In the genomic region with DNA sequence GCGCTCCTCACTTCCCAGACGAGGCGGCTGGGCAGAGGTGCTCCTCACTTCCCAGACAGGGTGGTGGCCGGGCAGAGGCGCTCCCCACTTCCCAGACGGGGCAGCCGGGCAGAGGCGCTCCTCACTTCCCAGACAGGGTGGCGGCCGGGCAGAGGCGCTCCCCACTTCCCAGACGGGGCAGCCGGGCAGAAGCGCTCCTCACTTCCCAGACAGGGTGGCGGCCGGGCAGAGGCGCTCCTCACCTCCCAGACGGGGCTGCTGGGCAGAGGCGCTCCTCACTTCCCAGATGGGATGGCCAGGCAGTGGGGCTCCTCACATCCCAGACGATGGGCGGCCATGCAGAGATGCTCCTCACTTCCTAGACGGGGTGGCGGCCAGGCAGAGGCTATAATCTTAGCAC, we compare ENCODE assay signal across 7 cellular contexts.
A peak's percentile ranks its signal among the peaks of the same experiment; 100 is the strongest.
DNase-seq lines count a peak whose midpoint lies in the region; ATAC-seq, FAIRE-seq and TF ChIP-seq lines count a peak whose summit lies in the region.
"Not testable (repeated sequence)": the region's sequence is repeated elsewhere in the genome, so short reads cannot be mapped to it uniquely, and the experiment has no call there.

No MANE protein-coding gene starts in this region.

- DNase-seq in Caco-2; DND-41; K562 (ENCODE audit: extremely low read depth in 1 of 4, low spot score in 3 of 4): not testable (repeated sequence)
- peak; percentile 69 for DNase-seq in kidney

- H2AFZ ChIP-seq in DND-41 (ENCODE audit: low read depth, low read length); K562 (ENCODE audit: low read depth, low read length): not testable (repeated sequence)

- 89% methylated on average over 17 of the region's 23 CpGs for WGBS in K562 (ENCODE audit: insufficient coverage, low coverage, missing lambda C conversion rate)

- TF ChIP-seq EP300 in K562 (IDR thresholded peaks at IDR 0.05; ENCODE audit: low read length), result not testable (repeated sequence)

- not testable (repeated sequence) for H3K4me3 Mint-ChIP-seq in Caco-2 (ENCODE audit: unreplicated experiment); T-helper 1 cell treated with Interleukin-12 subunit alpha and Interleukin-12 subunit beta and Interleukin-4 antibody, amounts not matched to agents 30 μg/mL and 1 μg/mL, for 36 hours

- POLR2A ChIA-PET in Caco-2 (lab: Charles Lee); K562 (lab: Yijun Ruan, JAX): not testable (repeated sequence)

- peak overlapping the region; percentile 76 for H3K27ac Mint-ChIP-seq in Caco-2 (ENCODE audit: unreplicated experiment)
- peak overlapping the region; percentile 39 for H3K27ac Mint-ChIP-seq in T-helper 1 cell treated with Interleukin-12 subunit alpha and Interleukin-12 subunit beta and Interleukin-4 antibody, amounts not matched to agents 30 μg/mL and 1 μg/mL, for 36 hours

- BruUV-seq in Caco-2 (replicated peaks; lab: Mats Ljungman, UMichigan); K562 (replicated peaks; lab: Mats Ljungman, UMichigan): not testable (repeated sequence)

- H3K4me2 ChIP-seq in BLaER1; DND-41 (ENCODE audit: insufficient read depth, low read length); K562 (ENCODE audit: insufficient read depth, low read length): not testable (repeated sequence)

- H3K4me3 ChIP-seq in BLaER1; Caco-2 (ENCODE audit: low read depth, low read length); DND-41 (ENCODE audit: low read depth in 1 of 2, low read length in 2 of 2); K562; kidney (ENCODE audit: low read length in 2 of 2): not testable (repeated sequence)

- H3K27me3 Mint-ChIP-seq in Caco-2 (ENCODE audit: insufficient read depth, unreplicated experiment); T-helper 1 cell treated with Interleukin-12 subunit alpha and Interleukin-12 subunit beta and Interleukin-4 antibody, amounts not matched to agents 30 μg/mL and 1 μg/mL, for 36 hours (ENCODE audit: low read depth): not testable (repeated sequence)

- H3K27ac ChIP-seq in BLaER1 (peak overlapping the region; percentile 62), DND-41 (ENCODE audit: low read length) (peak overlapping the region; percentile 54; the same call in 1 of the 2 replicates), KOPT-K1 (ENCODE audit: low read depth, low read length, poor library complexity, severe bottlenecking) (peak overlapping the region; percentile 38)
- H3K27ac ChIP-seq in K562 (ENCODE audit: extremely low read depth, low read depth, low read length); kidney (ENCODE audit: low read depth in 2 of 2, low read length in 2 of 2): not testable (repeated sequence)

- not testable (repeated sequence) for ATAC-seq in DND-41 (ENCODE audit: insufficient read depth, low read depth); K562

- FAIRE-seq in K562 (lab: Jason Lieb, UNC); kidney (lab: Jason Lieb, UNC): not testable (repeated sequence)

- not testable (repeated sequence) for H4K20me1 ChIP-seq in BLaER1; DND-41 (ENCODE audit: insufficient read depth, low read length); K562 (replicated peaks; ENCODE audit: control insufficient read depth, insufficient read depth, low read length)

- H3K9ac ChIP-seq in BLaER1; DND-41 (ENCODE audit: low read depth, low read length); K562 (ENCODE audit: insufficient read depth in 1 of 2, low read depth in 2 of 2, low read length in 2 of 2); kidney (ENCODE audit: low read length in 2 of 2): not testable (repeated sequence)

- intact Hi-C loops in Caco-2 (cut with micrococcal nuclease; ENCODE audit: unreplicated experiment); K562 (cut with micrococcal nuclease); kidney (cut with DNase I): not testable (repeated sequence)

- CTCF ChIA-PET in Caco-2 (lab: Charles Lee); K562 (lab: Yijun Ruan, JAX; ENCODE audit: low intra/inter-chr PET ratio): not testable (repeated sequence)

- in situ Hi-C loops in K562 (cut with MboI), result not testable (repeated sequence)

- not testable (repeated sequence) for H3K36me3 ChIP-seq in BLaER1; Caco-2 (ENCODE audit: control insufficient read depth, insufficient read depth, low read length); DND-41 (ENCODE audit: insufficient read depth, low read length); KOPT-K1 (ENCODE audit: insufficient read depth, low read length); K562 (ENCODE audit: control insufficient read depth, insufficient read depth, low read length); kidney (ENCODE audit: control insufficient read depth in 1 of 2, insufficient read depth in 2 of 2, low read length in 2 of 2)

- not testable (repeated sequence) for H3K9me3 Mint-ChIP-seq in Caco-2 (ENCODE audit: unreplicated experiment); T-helper 1 cell treated with Interleukin-12 subunit alpha and Interleukin-12 subunit beta and Interleukin-4 antibody, amounts not matched to agents 30 μg/mL and 1 μg/mL, for 36 hours

- TF ChIP-seq RAD21 in K562 (CRISPR knock-in tag; conservative IDR thresholded peaks at IDR 0.05 in 1 of 2, IDR thresholded peaks at IDR 0.05 in 1 of 2), result not testable (repeated sequence)

- not testable (repeated sequence) for H3K9me1 ChIP-seq in K562 (ENCODE audit: control insufficient read depth, insufficient read depth, low read length)

- not testable (repeated sequence) for TF ChIP-seq POLR2A in K562 (conservative IDR thresholded peaks at IDR 0.05)

- H3K79me2 ChIP-seq in DND-41 (ENCODE audit: insufficient read depth, low read length); K562 (ENCODE audit: control insufficient read depth, insufficient read depth, low read length): not testable (repeated sequence)

- H3K27me3 ChIP-seq in BLaER1; Caco-2 (replicated peaks; ENCODE audit: control insufficient read depth, insufficient read depth, low read length); DND-41 (ENCODE audit: insufficient read depth, low read length, poor library complexity); K562 (ENCODE audit: control insufficient read depth in 2 of 2, insufficient read depth in 2 of 2, low read length in 2 of 2): not testable (repeated sequence)

- peaks cover 56% of the 10 kb centered on the region for H3K36me3 Mint-ChIP-seq in Caco-2 (ENCODE audit: insufficient read depth, unreplicated experiment)
- H3K36me3 Mint-ChIP-seq in T-helper 1 cell treated with Interleukin-12 subunit alpha and Interleukin-12 subunit beta and Interleukin-4 antibody, amounts not matched to agents 30 μg/mL and 1 μg/mL, for 36 hours (ENCODE audit: low read depth), result not testable (repeated sequence)

- peaks cover 29% of the 10 kb centered on the region for H3K4me1 Mint-ChIP-seq in Caco-2 (ENCODE audit: low read depth, unreplicated experiment)
- H3K4me1 Mint-ChIP-seq in T-helper 1 cell treated with Interleukin-12 subunit alpha and Interleukin-12 subunit beta and Interleukin-4 antibody, amounts not matched to agents 30 μg/mL and 1 μg/mL, for 36 hours (ENCODE audit: low read depth), result peaks cover 25% of the 10 kb centered on the region

- H3K4me1 ChIP-seq in BLaER1 (peaks cover 29% of the 10 kb centered on the region), Caco-2 (peaks cover 17% of the 10 kb centered on the region), DND-41 (ENCODE audit: insufficient read depth, low read length) (peaks cover 36% of the 10 kb centered on the region)
- not testable (repeated sequence) for H3K4me1 ChIP-seq in K562 (replicated peaks in 1 of 2; ENCODE audit: control insufficient read depth in 2 of 2, insufficient read depth in 2 of 2, low read length in 2 of 2); kidney (ENCODE audit: control insufficient read depth in 1 of 2, insufficient read depth in 1 of 2, low read depth in 1 of 2, low read length in 2 of 2)

- TF ChIP-seq CTCF in Caco-2 (IDR thresholded peaks at IDR 0.05; ENCODE audit: insufficient read depth in 1 of 2, low read depth in 1 of 2, low read length in 1 of 2, severe bottlenecking in 1 of 2, unreplicated experiment in 1 of 2); DND-41 (IDR thresholded peaks at IDR 0.05; ENCODE audit: borderline replicate concordance, extremely low read depth, low read length, poor library complexity, severe bottlenecking); K562 (IDR thresholded peaks at IDR 0.05 in 2 of 3, conservative IDR thresholded peaks at IDR 0.05 in 1 of 3; ENCODE audit: insufficient read depth in 2 of 3, low read depth in 1 of 3, low read length in 3 of 3); kidney (IDR thresholded peaks at IDR 0.05; ENCODE audit: borderline replicate concordance, extremely low read depth, insufficient read depth): not testable (repeated sequence)

- peaks cover 37% of the 10 kb centered on the region for H3K9me3 ChIP-seq in BLaER1
- H3K9me3 ChIP-seq in Caco-2; DND-41 (ENCODE audit: insufficient read depth, low read length, severe bottlenecking); K562 (replicated peaks; ENCODE audit: control insufficient read depth, insufficient read depth, low read depth, low read length); kidney (ENCODE audit: control insufficient read depth in 1 of 2, low read length in 2 of 2): not testable (repeated sequence)
- H3K9me3 ChIP-seq in KOPT-K1 (ENCODE audit: insufficient read depth, low read length, poor library complexity, severe bottlenecking), result peaks cover 19% of the 10 kb centered on the region
